In genomic region chr14:64763089-64763782, GRCh38 we compare ENCODE assay signal across 18 cellular contexts. TPM values are rescaled to one million over a fixed set of nuclear protein-coding genes. Genes with fewer than 3 reads are reported as not detected.
DNase-seq lines count a peak whose midpoint lies in the region; ATAC-seq and TF ChIP-seq lines count a peak whose summit lies in the region.
"Had no signal": no experiment of that assay in that cellular context is flagged by ENCODE, and none has a peak within 500 bp of the region (broad histone marks: within the 10 kb centered on the region; RNA-seq: fewer than 3 reads in every experiment).

No MANE protein-coding gene starts in this region.

- H3K27ac Mint-ChIP-seq in osteocyte (ENCODE audit: unreplicated experiment) = peak overlapping the region; percentile 81
- H3K27ac Mint-ChIP-seq: activated T-cell treated with anti-CD3 and anti-CD28 coated beads, Interleukin-2, amount 50 U/mL, for 24 hours; stimulated activated naive B cell treated with anti-CD40 and anti-IgM and Interleukin-4, amounts not matched to agents 10 μg/mL and 1 μg/mL and 100 μg/mL, for 72 hours; T-helper 2 cell treated with Interferon-gamma antibody and Interleukin-4, amounts not matched to agents 5 μg/mL and 100 μg/mL, for 36 hours had no signal

- no peaks in the 10 kb centered on the region for H3K9me3 ChIP-seq in right cardiac atrium (ENCODE audit: control insufficient read depth, low read length)
- H3K9me3 ChIP-seq in uterus = no peaks in the 10 kb centered on the region

- no peaks in the 10 kb centered on the region for H3K27me3 Mint-ChIP-seq in osteocyte (ENCODE audit: unreplicated experiment)

- no peak overlapping the region for H3K4me3 Mint-ChIP-seq in osteocyte (ENCODE audit: unreplicated experiment)
- H3K4me3 Mint-ChIP-seq: activated T-cell treated with anti-CD3 and anti-CD28 coated beads, Interleukin-2, amount 50 U/mL, for 24 hours; stimulated activated naive B cell treated with anti-CD40 and anti-IgM and Interleukin-4, amounts not matched to agents 10 μg/mL and 1 μg/mL and 100 μg/mL, for 72 hours; T-helper 2 cell treated with Interferon-gamma antibody and Interleukin-4, amounts not matched to agents 5 μg/mL and 100 μg/mL, for 36 hours had no signal

- H3K36me3 Mint-ChIP-seq in osteocyte (ENCODE audit: unreplicated experiment) = no peaks in the 10 kb centered on the region
- H3K36me3 Mint-ChIP-seq: naive thymus-derived CD8-positive, alpha-beta T cell; stimulated activated naive B cell treated with anti-CD40 and anti-IgM and Interleukin-4, amounts not matched to agents 10 μg/mL and 1 μg/mL and 100 μg/mL, for 72 hours had no signal

- H3K4me1 Mint-ChIP-seq in osteocyte (ENCODE audit: unreplicated experiment) = peaks cover 67% of the 10 kb centered on the region

- WGBS in right cardiac atrium = 83% methylated on average over 11 of the region's 11 CpGs

- no peak overlapping the region for H3K27ac ChIP-seq in right cardiac atrium (ENCODE audit: low read length)
- peak overlapping the region in 56 of 59 donors; percentile 33 to 93 (median 84) for H3K27ac ChIP-seq in dorsolateral prefrontal cortex
- peak overlapping the region; percentile 83 to 87 for H3K27ac ChIP-seq in uterus
- H3K27ac ChIP-seq: PC-9 had no signal

- TF ChIP-seq POLR2A in uterus (IDR thresholded peaks at IDR 0.05) = no peak

- no peaks in the 10 kb centered on the region for H3K9me3 Mint-ChIP-seq in osteocyte (ENCODE audit: unreplicated experiment)
- H3K9me3 Mint-ChIP-seq: activated T-cell treated with anti-CD3 and anti-CD28 coated beads, Interleukin-2, amount 50 U/mL, for 24 hours; naive thymus-derived CD8-positive, alpha-beta T cell; stimulated activated naive B cell treated with anti-CD40 and anti-IgM and Interleukin-4, amounts not matched to agents 10 μg/mL and 1 μg/mL and 100 μg/mL, for 72 hours; T-helper 2 cell treated with Interferon-gamma antibody and Interleukin-4, amounts not matched to agents 5 μg/mL and 100 μg/mL, for 36 hours had no signal

- no peaks in the 10 kb centered on the region for H3K36me3 ChIP-seq in uterus
- H3K36me3 ChIP-seq in H7 (replicated peaks; ENCODE audit: control insufficient read depth, insufficient read depth, low read length) = no peaks in the 10 kb centered on the region

- H3K4me3 ChIP-seq in right cardiac atrium (ENCODE audit: low read length) = no peak overlapping the region
- no peak overlapping the region for H3K4me3 ChIP-seq in dorsolateral prefrontal cortex
- no peak overlapping the region for H3K4me3 ChIP-seq in uterus
- no peak overlapping the region for H3K4me3 ChIP-seq in H7 (ENCODE audit: insufficient read depth, low read depth, low read length)
- H3K4me3 ChIP-seq: PC-9 had no signal

- H3K27me3 ChIP-seq in right cardiac atrium (ENCODE audit: control insufficient read depth, insufficient read depth) (no peaks in the 10 kb centered on the region), dorsolateral prefrontal cortex (no peaks in the 10 kb centered on the region), uterus (no peaks in the 10 kb centered on the region), H7 (ENCODE audit: control insufficient read depth, insufficient read depth, low read length) (peaks cover 7% of the 10 kb centered on the region)

- ATAC-seq in right cardiac atrium (no peak), left cardiac atrium (no peak)
- ATAC-seq: naive thymus-derived CD8-positive, alpha-beta T cell had no signal

- peak in 2 of 3 donors; percentile 27 to 49 for DNase-seq in right cardiac atrium
- DNase-seq in left cardiac atrium = no peak
- no peak for DNase-seq in dorsolateral prefrontal cortex
- DNase-seq in osteocyte (ENCODE audit: extremely low spot score, unreplicated experiment) = no peak
- DNase-seq in uterus = no peak
- DNase-seq in H7 = no peak
- no peak for DNase-seq in COLO668 (lab: John Stamatoyannopoulos, UW; ENCODE audit: unreplicated experiment)
- no peak for DNase-seq in NCI-H2171 (lab: John Stamatoyannopoulos, UW)
- DNase-seq: activated CD4-positive, alpha-beta T cell treated with anti-CD3 and anti-CD28 coated beads for 48 hours; activated T-cell treated with anti-CD3 and anti-CD28 coated beads, Interleukin-2, amount 50 U/mL, for 24 hours; DMS153; GOT3; naive thymus-derived CD8-positive, alpha-beta T cell; NCI-H1417 treated with DMSO at 0.1 percent for 48 hours; NCI-H510A; PC-9; stimulated activated naive B cell treated with anti-CD40 and anti-IgM and Interleukin-4, amounts not matched to agents 10 μg/mL and 1 μg/mL and 100 μg/mL, for 72 hours had no signal

- intact Hi-C loops in right cardiac atrium (cut with DNase I) = loop anchor here in 2 of 4 donors (5.0 kb wide), 1 partner anchor 91 kb away; no protein-coding TSS in a partner anchor
- intact Hi-C loops in left cardiac atrium (cut with DNase I) = loop anchor here in 1 of 2 donors (5.0 kb wide), 1 partner anchor 91 kb away; no protein-coding TSS in a partner anchor
- intact Hi-C loops in dorsolateral prefrontal cortex (cut with DNase I) = loop anchor here (10.0 kb wide), 2 partner anchors 218 to 258 kb away; partner anchors contain the start of genes HSPA2 (in 2 of the 2), PPP1R36 (in 2 of the 2), ZBTB1 (in 1 of the 2) and ZBTB25 (in 1 of the 2)
- intact Hi-C loops in uterus (cut with DNase I; ENCODE audit: low total_unique reads) = loop anchor here (5.0 kb wide), 1 partner anchor 91 kb away; no protein-coding TSS in a partner anchor

- peaks cover 22% of the 10 kb centered on the region for H3K4me1 ChIP-seq in right cardiac atrium (ENCODE audit: control insufficient read depth, insufficient read depth, low read length)
- peaks cover 13 to 29% of the 10 kb centered on the region in 2 donors for H3K4me1 ChIP-seq in uterus

- TF ChIP-seq CTCF in dorsolateral prefrontal cortex (IDR thresholded peaks at IDR 0.05 in 54 of 56, conservative IDR thresholded peaks at IDR 0.05 in 2 of 56; ENCODE audit: low read depth in 1 of 56, partially characterized antibody in 56 of 56) (no peak), osteocyte (IDR thresholded peaks at IDR 0.05) (no peak), uterus (IDR thresholded peaks at IDR 0.05) (no peak)

RNA-seq across cellular contexts. Expression of gene PLEKHG3, which starts 59.0 kb away (rescaled TPM):
- total RNA-seq in right cardiac atrium (10 to 100 TPM; 35.7 to 58.7 (median 50.6) TPM), left cardiac atrium (10 to 100 TPM; 29.4 to 37.7 TPM), dorsolateral prefrontal cortex (100 to 1,000 TPM in 43 of 120 experiments, 10 to 100 TPM in 77; 27.1 to 361 (median 85.0) TPM), osteocyte (96.3 and 98.3 TPM in 2 replicates), uterus (100 to 1,000 TPM in 1 of 4 donors, 10 to 100 TPM in 3; 40.5 to 178 (median 59.7) TPM)
- 12.6 TPM for polyA plus RNA-seq in right cardiac atrium
- total RNA-seq in H7 (2014; rRNA removed; shearing (Covaris generic)) = 36.7 and 47.0 TPM in 2 replicates

Comparison
In these comparisons a context has a peak if more than half of its experiments do, and no peak if none do; other contexts are left out.
1. DNase-seq: peak in right cardiac atrium (2 of 3); none in left cardiac atrium (single experiment), dorsolateral prefrontal cortex (0 of 10), osteocyte (single experiment), uterus (0 of 2), H7 (single experiment), COLO668 (single experiment) and NCI-H2171 (single experiment).